In the genomic region with DNA sequence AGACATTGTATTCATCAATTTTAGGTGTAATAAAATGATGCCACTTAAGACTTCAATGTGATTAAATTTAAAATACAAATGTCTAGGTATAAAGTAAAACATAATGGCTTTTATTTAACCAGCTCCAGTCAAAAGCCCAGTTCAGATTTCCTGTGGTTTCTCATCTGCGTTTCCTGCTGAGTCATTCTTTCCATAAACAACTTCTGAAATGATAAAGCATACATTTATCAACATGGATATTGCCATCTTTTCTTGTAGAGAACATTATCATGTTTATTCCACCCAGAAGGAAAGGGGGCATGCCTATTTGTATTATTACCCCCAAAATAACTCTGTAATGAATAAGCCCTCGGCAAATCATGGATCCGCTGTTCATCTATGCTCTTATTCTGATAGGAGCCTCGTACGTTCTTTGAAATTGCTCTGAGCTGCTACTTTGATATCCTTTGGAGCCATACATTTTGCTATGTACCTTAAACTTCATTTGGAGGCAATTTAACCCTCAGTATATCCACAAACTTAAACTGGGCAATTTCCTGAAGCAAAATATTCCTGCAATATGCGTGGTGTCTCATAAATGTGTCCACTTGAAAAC, we compare ENCODE assay signal across 1 cellular context.
TF ChIP-seq lines count a peak whose summit lies in the region.

No MANE protein-coding gene starts in this region.

TF ChIP-seq in IMR-90, 13 proteins besides CTCF, POLR2A, EP300 and RAD21 (continued from another document):
- TF ChIP-seq, protein P1, sequence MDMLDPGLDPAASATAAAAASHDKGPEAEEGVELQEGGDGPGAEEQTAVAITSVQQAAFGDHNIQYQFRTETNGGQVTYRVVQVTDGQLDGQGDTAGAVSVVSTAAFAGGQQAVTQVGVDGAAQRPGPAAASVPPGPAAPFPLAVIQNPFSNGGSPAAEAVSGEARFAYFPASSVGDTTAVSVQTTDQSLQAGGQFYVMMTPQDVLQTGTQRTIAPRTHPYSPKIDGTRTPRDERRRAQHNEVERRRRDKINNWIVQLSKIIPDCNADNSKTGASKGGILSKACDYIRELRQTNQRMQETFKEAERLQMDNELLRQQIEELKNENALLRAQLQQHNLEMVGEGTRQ (IDR thresholded peaks at IDR 0.05; ENCODE audit: low read depth, low read length) = no peak
TF ChIP-seq in IMR-90: peak in this region for 3.
